In the genomic region with DNA sequence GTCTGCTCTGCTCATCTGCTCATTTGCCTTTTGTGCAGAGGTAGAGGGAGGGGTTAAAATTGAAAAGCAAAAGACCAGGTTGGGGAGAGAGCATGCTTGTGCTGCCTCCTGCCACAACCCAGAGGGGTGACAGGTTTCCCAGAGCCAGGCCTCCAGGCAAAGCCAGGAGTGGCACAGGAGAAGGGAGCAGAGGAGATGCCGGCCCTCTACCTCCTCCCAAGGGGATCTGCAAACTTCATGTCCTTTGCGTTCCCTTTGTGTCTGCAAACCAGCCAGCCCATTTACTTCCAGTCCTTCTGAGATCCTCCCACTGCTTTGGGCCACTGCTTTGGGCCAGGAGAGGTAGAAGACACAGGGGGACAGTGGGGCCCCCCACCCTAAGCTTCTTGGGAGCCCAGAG, we compare ENCODE assay signal across 20 cellular contexts.
"Had no signal": no experiment of that assay in that cellular context is flagged by ENCODE, and none has a peak within 500 bp of the region (broad histone marks: within the 10 kb centered on the region; RNA-seq: fewer than 3 reads in every experiment).

No MANE protein-coding gene starts in this region.

- H3K27ac Mint-ChIP-seq: activated CD8-positive, alpha-beta T cell treated with anti-CD3 and anti-CD28 coated beads for 36 hours; activated naive CD8-positive, alpha-beta T cell treated with anti-CD3 and anti-CD28 coated beads for 36 hours; activated T-helper 17 cell treated with anti-CD3 and anti-CD28 coated beads, Interleukin-2, amount 50 U/mL, for 72 hours; natural killer cell; T-helper 2 cell treated with Interferon-gamma antibody and Interleukin-4, amounts not matched to agents 5 μg/mL and 100 μg/mL, for 36 hours; type B pancreatic cell had no signal

- H3K27me3 Mint-ChIP-seq: type B pancreatic cell had no signal

- H3K4me3 ChIP-seq: coronary artery, gastroesophageal sphincter, heart left ventricle, SK-N-MC had no signal

- DNase-seq: activated CD4-positive, alpha-beta T cell treated with anti-CD3 and anti-CD28 coated beads for 48 hours; activated CD4-positive, CD25-positive, alpha-beta regulatory T cell; activated CD8-positive, alpha-beta T cell treated with anti-CD3 and anti-CD28 coated beads for 36 hours; activated naive CD4-positive, alpha-beta T cell; activated naive CD8-positive, alpha-beta T cell treated with anti-CD3 and anti-CD28 coated beads for 36 hours; activated T-cell treated with anti-CD3 and anti-CD28 coated beads, Interleukin-2, amount 50 U/mL, for 1 hour; amniotic stem cell; kidney glomerular epithelial cell; mesendoderm; natural killer cell; stimulated activated naive CD8-positive, alpha-beta T cell treated with anti-CD3 and anti-CD28 coated beads, Interleukin-15, Interleukin-2, amounts not matched to agents 100 U/mL and 50 U/mL, for 24 hours had no signal

- H3K36me3 ChIP-seq: gastroesophageal sphincter, heart left ventricle had no signal

- H3K36me3 Mint-ChIP-seq: activated naive CD8-positive, alpha-beta T cell treated with anti-CD3 and anti-CD28 coated beads for 36 hours; natural killer cell; type B pancreatic cell had no signal

- H3K4me3 Mint-ChIP-seq: activated CD8-positive, alpha-beta T cell treated with anti-CD3 and anti-CD28 coated beads for 36 hours; activated naive CD8-positive, alpha-beta T cell treated with anti-CD3 and anti-CD28 coated beads for 36 hours; activated T-helper 17 cell treated with anti-CD3 and anti-CD28 coated beads, Interleukin-2, amount 50 U/mL, for 72 hours; central memory CD8-positive, alpha-beta T cell; natural killer cell; T-helper 2 cell treated with Interferon-gamma antibody and Interleukin-4, amounts not matched to agents 5 μg/mL and 100 μg/mL, for 36 hours; type B pancreatic cell had no signal

- H3K9me3 ChIP-seq: gastroesophageal sphincter, heart left ventricle had no signal

- H3K4me1 Mint-ChIP-seq: activated naive CD8-positive, alpha-beta T cell treated with anti-CD3 and anti-CD28 coated beads for 36 hours; activated T-helper 17 cell treated with anti-CD3 and anti-CD28 coated beads, Interleukin-2, amount 50 U/mL, for 72 hours; central memory CD8-positive, alpha-beta T cell; natural killer cell had no signal

- H3K9me3 Mint-ChIP-seq: activated CD8-positive, alpha-beta T cell treated with anti-CD3 and anti-CD28 coated beads for 36 hours; activated naive CD8-positive, alpha-beta T cell treated with anti-CD3 and anti-CD28 coated beads for 36 hours; activated T-helper 17 cell treated with anti-CD3 and anti-CD28 coated beads, Interleukin-2, amount 50 U/mL, for 72 hours; central memory CD8-positive, alpha-beta T cell; natural killer cell; T-helper 2 cell treated with Interferon-gamma antibody and Interleukin-4, amounts not matched to agents 5 μg/mL and 100 μg/mL, for 36 hours; type B pancreatic cell had no signal

- ATAC-seq: activated CD8-positive, alpha-beta T cell treated with anti-CD3 and anti-CD28 coated beads for 36 hours; activated T-helper 17 cell treated with anti-CD3 and anti-CD28 coated beads, Interleukin-2, amount 50 U/mL, for 72 hours; esophagus mucosa; natural killer cell; stimulated activated naive CD8-positive, alpha-beta T cell treated with anti-CD3 and anti-CD28 coated beads, Interleukin-15, Interleukin-2, amounts not matched to agents 100 U/mL and 50 U/mL, for 24 hours had no signal

- H3K27ac ChIP-seq: coronary artery, heart left ventricle, SK-N-MC had no signal
